In the genomic region with DNA sequence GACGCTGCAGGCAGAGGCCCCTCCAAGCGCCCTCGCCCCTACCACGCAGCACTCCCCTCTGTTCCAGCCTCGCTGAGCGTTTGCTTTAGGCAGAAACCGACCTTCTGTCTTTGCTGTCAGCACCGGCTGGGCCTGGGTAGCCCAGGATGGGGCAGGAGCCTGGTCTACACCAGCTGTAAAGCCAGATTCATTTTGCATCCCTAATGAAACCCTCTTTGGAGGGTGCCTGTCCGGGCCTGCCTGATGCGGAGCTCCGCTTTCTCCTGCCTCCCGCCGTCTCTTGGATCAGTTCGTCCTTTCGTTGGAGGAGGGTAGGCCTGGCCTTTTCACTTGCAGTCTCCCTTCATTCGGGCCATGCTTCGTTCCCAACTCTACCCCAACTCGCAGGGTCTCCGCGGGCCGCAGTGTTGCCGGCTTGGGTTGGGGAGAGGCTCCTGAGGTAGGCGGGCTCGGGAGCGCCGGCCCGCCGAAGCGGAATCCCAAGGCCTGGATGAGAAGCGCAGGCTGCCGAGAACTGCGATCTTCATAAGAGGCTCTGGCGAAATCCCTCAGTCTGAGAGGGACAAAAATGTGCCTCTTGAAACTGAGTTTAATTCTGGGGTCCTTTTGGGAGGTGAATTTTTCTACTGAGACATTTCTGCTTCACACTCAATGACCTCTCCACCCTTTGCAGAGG, we compare ENCODE assay signal across 2 cellular contexts.
TF ChIP-seq lines count a peak whose summit lies in the region.

No MANE protein-coding gene starts in this region.

TF ChIP-seq in HEK293, 187 proteins besides CTCF, POLR2A, EP300 and RAD21 (continues in another document):
- TF ChIP-seq PBX3 (CRISPR knock-in tag; IDR thresholded peaks at IDR 0.05) (no peak), ZNF184 (tag by site-specific recombination; IDR thresholded peaks at IDR 0.05) (no peak), ELK4 (IDR thresholded peaks at IDR 0.05; ENCODE audit: borderline replicate concordance, low read depth, low read length) (no peak), ZNF426 (tag by site-specific recombination; IDR thresholded peaks at IDR 0.05) (no peak), ZFP37 (tag by site-specific recombination; IDR thresholded peaks at IDR 0.05) (no peak; the same call in 1 of the 2 replicates), ZNF155 (tag by site-specific recombination; IDR thresholded peaks at IDR 0.05) (no peak), ZNF302 (tag by site-specific recombination; IDR thresholded peaks at IDR 0.05; ENCODE audit: low read depth) (no peak), GLI2 (tag by site-specific recombination; IDR thresholded peaks at IDR 0.05; ENCODE audit: borderline replicate concordance, low read depth) (no peak), ZNF777 (tag by site-specific recombination; IDR thresholded peaks at IDR 0.05; ENCODE audit: borderline replicate concordance) (no peak), ZNF561 (tag by site-specific recombination; IDR thresholded peaks at IDR 0.05; ENCODE audit: borderline replicate concordance) (no peak; the same call in 1 of the 2 replicates), ZBTB1 (tag by site-specific recombination; IDR thresholded peaks at IDR 0.05) (no peak), ZFP69B (tag by site-specific recombination; IDR thresholded peaks at IDR 0.05) (no peak), OSR2 (tag by site-specific recombination; IDR thresholded peaks at IDR 0.05) (no peak), PRDM1 (tag by site-specific recombination; IDR thresholded peaks at IDR 0.05) (peak; percentile 96), ZNF341 (tag by site-specific recombination; IDR thresholded peaks at IDR 0.05; ENCODE audit: low read depth) (peak; percentile 27; the same call in 1 of the 2 replicates), ZNF585B (tag by site-specific recombination; IDR thresholded peaks at IDR 0.05) (no peak), EGR2 (tag by site-specific recombination; IDR thresholded peaks at IDR 0.05; ENCODE audit: low read depth) (no peak), ZNF138 (tag by site-specific recombination; IDR thresholded peaks at IDR 0.05; ENCODE audit: borderline replicate concordance) (no peak), ZBTB44 (tag by site-specific recombination; IDR thresholded peaks at IDR 0.05) (peak; percentile 35; the same call in 1 of the 2 replicates), SETDB1 (IDR thresholded peaks at IDR 0.05; ENCODE audit: insufficient read length, low read length) (no peak)
- TF ChIP-seq, protein P1, sequence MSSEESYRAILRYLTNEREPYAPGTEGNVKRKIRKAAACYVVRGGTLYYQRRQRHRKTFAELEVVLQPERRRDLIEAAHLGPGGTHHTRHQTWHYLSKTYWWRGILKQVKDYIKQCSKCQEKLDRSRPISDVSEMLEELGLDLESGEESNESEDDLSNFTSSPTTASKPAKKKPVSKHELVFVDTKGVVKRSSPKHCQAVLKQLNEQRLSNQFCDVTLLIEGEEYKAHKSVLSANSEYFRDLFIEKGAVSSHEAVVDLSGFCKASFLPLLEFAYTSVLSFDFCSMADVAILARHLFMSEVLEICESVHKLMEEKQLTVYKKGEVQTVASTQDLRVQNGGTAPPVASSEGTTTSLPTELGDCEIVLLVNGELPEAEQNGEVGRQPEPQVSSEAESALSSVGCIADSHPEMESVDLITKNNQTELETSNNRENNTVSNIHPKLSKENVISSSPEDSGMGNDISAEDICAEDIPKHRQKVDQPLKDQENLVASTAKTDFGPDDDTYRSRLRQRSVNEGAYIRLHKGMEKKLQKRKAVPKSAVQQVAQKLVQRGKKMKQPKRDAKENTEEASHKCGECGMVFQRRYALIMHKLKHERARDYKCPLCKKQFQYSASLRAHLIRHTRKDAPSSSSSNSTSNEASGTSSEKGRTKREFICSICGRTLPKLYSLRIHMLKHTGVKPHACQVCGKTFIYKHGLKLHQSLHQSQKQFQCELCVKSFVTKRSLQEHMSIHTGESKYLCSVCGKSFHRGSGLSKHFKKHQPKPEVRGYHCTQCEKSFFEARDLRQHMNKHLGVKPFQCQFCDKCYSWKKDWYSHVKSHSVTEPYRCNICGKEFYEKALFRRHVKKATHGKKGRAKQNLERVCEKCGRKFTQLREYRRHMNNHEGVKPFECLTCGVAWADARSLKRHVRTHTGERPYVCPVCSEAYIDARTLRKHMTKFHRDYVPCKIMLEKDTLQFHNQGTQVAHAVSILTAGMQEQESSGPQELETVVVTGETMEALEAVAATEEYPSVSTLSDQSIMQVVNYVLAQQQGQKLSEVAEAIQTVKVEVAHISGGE (tag by site-specific recombination; conservative IDR thresholded peaks at IDR 0.05; ENCODE audit: low read depth), result no peak

TF ChIP-seq in SK-N-SH, 30 proteins besides CTCF, POLR2A, EP300 and RAD21:
- TF ChIP-seq USF1 (IDR thresholded peaks at IDR 0.05; ENCODE audit: borderline replicate concordance, low read depth) (no peak), EZH2phosphoT487 (IDR thresholded peaks at IDR 0.05; ENCODE audit: borderline replicate concordance, low read depth) (peak; percentile 76)
